In genomic region chr10:8057636-8058273, GRCh38 we compare ENCODE assay signal across 1 cellular context.
TF ChIP-seq lines count a peak whose summit lies in the region.

No MANE protein-coding gene starts in this region.

TF ChIP-seq in H1, 55 proteins besides CTCF, POLR2A, EP300 and RAD21:
- TF ChIP-seq CTBP2 (IDR thresholded peaks at IDR 0.05; ENCODE audit: borderline replicate concordance, insufficient read depth, insufficient read length, low read length) (peak; percentile 11), TAF1 (IDR thresholded peaks at IDR 0.05; ENCODE audit: low read depth, low read length) (no peak), RNF2 (IDR thresholded peaks at IDR 0.05; ENCODE audit: borderline replicate concordance, low read depth, low read length, missing control alignments, poor library complexity, severe bottlenecking) (peak; percentile 68), EZH2 (IDR thresholded peaks at IDR 0.05; ENCODE audit: low read depth, low read length, severe bottlenecking) (peak; percentile 69), SUZ12 (IDR thresholded peaks at IDR 0.05; ENCODE audit: low read length) (peak; percentile 86)
